In genomic region chr17:3844556-3844955, GRCh38 we compare ENCODE assay signal across 8 cellular contexts. TPM values are rescaled to one million over a fixed set of nuclear protein-coding genes. Genes with fewer than 3 reads are reported as not detected.
DNase-seq lines count a peak whose midpoint lies in the region; ATAC-seq and TF ChIP-seq lines count a peak whose summit lies in the region.
"Not testable (repeated sequence)": the region's sequence is repeated elsewhere in the genome, so short reads cannot be mapped to it uniquely, and the experiment has no call there.

No MANE protein-coding gene starts in this region.

- peaks cover 18% of the 10 kb centered on the region for H3K4me1 ChIP-seq in CD4-positive, CD25-positive, alpha-beta regulatory T cell (ENCODE audit: control insufficient read depth, insufficient read depth, low read length, poor library complexity, severe bottlenecking)
- H3K4me1 ChIP-seq in HUES6 (ENCODE audit: control insufficient read depth, insufficient read depth, low read length) (peaks cover 11% of the 10 kb centered on the region; the same call in 1 of the 2 replicates), spleen (peaks cover 10 to 67% (median 30%) of the 10 kb centered on the region in 6 donors)
- not testable (repeated sequence) for H3K4me1 ChIP-seq in PC-9 (replicated peaks; ENCODE audit: insufficient read depth)

- H3K4me3 ChIP-seq in CD4-positive, CD25-positive, alpha-beta regulatory T cell (ENCODE audit: low read depth, low read length): peak overlapping the region; percentile 82
- peak overlapping the region; percentile 99 for H3K4me3 ChIP-seq in HUES6 (ENCODE audit: low read depth, low read length)
- H3K4me3 ChIP-seq in PC-9: peak overlapping the region; percentile 97; the same call in 1 of the 2 replicates
- peak overlapping the region; percentile 92 for H3K4me3 ChIP-seq in brain microvascular endothelial cell (ENCODE audit: low read depth, low read length)
- peak overlapping the region in 3 of 8 donors; percentile 89 to 93 (median 92) for H3K4me3 ChIP-seq in spleen

- BruUV-seq in PC-9 (replicated peaks; lab: Mats Ljungman, UMichigan): TSS peak; percentile 48

- CTCF ChIA-PET in PC-9 (lab: Charles Lee): interaction anchor here (0.6 to 1.5 kb wide), 5 partner anchors 16 to 576 kb away, joined by 3 to 6 read pairs (median 4); no protein-coding TSS in a partner anchor

- H3K4me2 ChIP-seq in PC-9: peak overlapping the region; percentile 83

- not testable (repeated sequence) for TF ChIP-seq POLR2A in spleen (IDR thresholded peaks at IDR 0.05)

- not testable (repeated sequence) for H3K9me2 ChIP-seq in PC-9 (ENCODE audit: insufficient read depth)

- H3K4me3 Mint-ChIP-seq in CD4-positive, CD25-positive, alpha-beta regulatory T cell: peak overlapping the region; percentile 63 to 95 (median 94)
- H3K4me3 Mint-ChIP-seq in activated T-cell treated with anti-CD3 and anti-CD28 coated beads, Interleukin-2, amount 50 U/mL, for 24 hours: peak overlapping the region; percentile 97
- H3K4me3 Mint-ChIP-seq in glutamatergic neuron (ENCODE audit: unreplicated experiment) (peak overlapping the region; percentile 96), natural killer cell (peak overlapping the region; percentile 92)

- not testable (repeated sequence) for TF ChIP-seq CTCF in PC-9 (conservative IDR thresholded peaks at IDR 0.05); brain microvascular endothelial cell (IDR thresholded peaks at IDR 0.05; ENCODE audit: low read depth, low read length, missing control alignments); glutamatergic neuron (IDR thresholded peaks at IDR 0.05; ENCODE audit: partially characterized antibody, unreplicated experiment); natural killer cell (IDR thresholded peaks at IDR 0.05); spleen (IDR thresholded peaks at IDR 0.05 in 8 of 11, conservative IDR thresholded peaks at IDR 0.05 in 3 of 11)

- H3K4me1 Mint-ChIP-seq in CD4-positive, CD25-positive, alpha-beta regulatory T cell: peaks cover 15 to 47% (median 35%) of the 10 kb centered on the region in 4 donors
- peaks cover 41% of the 10 kb centered on the region for H3K4me1 Mint-ChIP-seq in activated T-cell treated with anti-CD3 and anti-CD28 coated beads, Interleukin-2, amount 50 U/mL, for 24 hours (ENCODE audit: low read depth)
- H3K4me1 Mint-ChIP-seq in glutamatergic neuron (ENCODE audit: low read depth, unreplicated experiment): not testable (repeated sequence)
- H3K4me1 Mint-ChIP-seq in natural killer cell: peaks cover 18 to 40% of the 10 kb centered on the region in 2 donors

- WGBS in spleen, 5 donors: 93 to 95% (median 94%) methylated on average over 19 of the region's 19 CpGs

- POLR2A ChIA-PET in PC-9 (lab: Charles Lee; ENCODE audit: unreplicated experiment): not testable (repeated sequence)

- not testable (repeated sequence) for DNase-seq in CD4-positive, CD25-positive, alpha-beta regulatory T cell; PC-9; activated T-cell treated with anti-CD3 and anti-CD28 coated beads, Interleukin-2, amount 50 U/mL, for 24 hours; brain microvascular endothelial cell; glutamatergic neuron; natural killer cell
- peak; percentile 61 for DNase-seq in spleen

- peaks cover 10% of the 10 kb centered on the region for H3K27me3 Mint-ChIP-seq in CD4-positive, CD25-positive, alpha-beta regulatory T cell
- not testable (repeated sequence) for H3K27me3 Mint-ChIP-seq in activated T-cell treated with anti-CD3 and anti-CD28 coated beads, Interleukin-2, amount 50 U/mL, for 24 hours; glutamatergic neuron (ENCODE audit: unreplicated experiment); natural killer cell (ENCODE audit: low read depth in 2 of 2)

- intact Hi-C loops in PC-9 (cut with micrococcal nuclease; ENCODE audit: unreplicated experiment): loop anchor here (10.0 kb wide), 1 partner anchor 300 kb away; the partner anchor contains the start of genes CYB5D2 and ZZEF1
- intact Hi-C loops in natural killer cell (cut with micrococcal nuclease); spleen (cut with DNase I; ENCODE audit: low total_unique reads): not testable (repeated sequence)

- H3K36me3 Mint-ChIP-seq in CD4-positive, CD25-positive, alpha-beta regulatory T cell: peaks cover 21% of the 10 kb centered on the region
- H3K36me3 Mint-ChIP-seq in activated T-cell treated with anti-CD3 and anti-CD28 coated beads, Interleukin-2, amount 50 U/mL, for 24 hours (ENCODE audit: low read depth): peaks cover 60% of the 10 kb centered on the region
- not testable (repeated sequence) for H3K36me3 Mint-ChIP-seq in glutamatergic neuron (ENCODE audit: unreplicated experiment); natural killer cell

- H3K9me3 Mint-ChIP-seq in CD4-positive, CD25-positive, alpha-beta regulatory T cell; activated T-cell treated with anti-CD3 and anti-CD28 coated beads, Interleukin-2, amount 50 U/mL, for 24 hours; glutamatergic neuron (ENCODE audit: unreplicated experiment); natural killer cell: not testable (repeated sequence)

- H3K27ac ChIP-seq in CD4-positive, CD25-positive, alpha-beta regulatory T cell (ENCODE audit: insufficient read depth, low read length, poor library complexity, severe bottlenecking); HUES6 (ENCODE audit: low read depth, low read length); PC-9; brain microvascular endothelial cell: not testable (repeated sequence)
- peak overlapping the region in 1 of 8 donors; percentile 95 for H3K27ac ChIP-seq in spleen

- not testable (repeated sequence) for H3K27me3 ChIP-seq in CD4-positive, CD25-positive, alpha-beta regulatory T cell (ENCODE audit: control insufficient read depth, insufficient read depth, low read length); HUES6 (ENCODE audit: control insufficient read depth, insufficient read depth, low read length); PC-9 (ENCODE audit: insufficient read depth, low read depth); brain microvascular endothelial cell (replicated peaks); spleen (replicated peaks in 1 of 7)

- not testable (repeated sequence) for H3F3A ChIP-seq in PC-9 (ENCODE audit: insufficient read depth, low read depth)

- H3K27ac Mint-ChIP-seq in CD4-positive, CD25-positive, alpha-beta regulatory T cell: peak overlapping the region in 1 of 3 donors; percentile 48
- H3K27ac Mint-ChIP-seq in activated T-cell treated with anti-CD3 and anti-CD28 coated beads, Interleukin-2, amount 50 U/mL, for 24 hours; glutamatergic neuron (ENCODE audit: unreplicated experiment): not testable (repeated sequence)
- H3K27ac Mint-ChIP-seq in natural killer cell: peak overlapping the region; percentile 16 to 86

- ATAC-seq in CD4-positive, CD25-positive, alpha-beta regulatory T cell (ENCODE audit: low read depth in 2 of 2); natural killer cell: not testable (repeated sequence)

- H3K9me3 ChIP-seq in CD4-positive, CD25-positive, alpha-beta regulatory T cell (ENCODE audit: control insufficient read depth in 2 of 2, low read length in 2 of 2); HUES6 (ENCODE audit: control insufficient read depth, insufficient read depth, low read depth, low read length); PC-9 (ENCODE audit: insufficient read depth, low read depth); spleen: not testable (repeated sequence)

- peaks cover 37% of the 10 kb centered on the region for H3K79me2 ChIP-seq in PC-9 (ENCODE audit: low read depth)

- peaks cover 24% of the 10 kb centered on the region for H3K36me3 ChIP-seq in CD4-positive, CD25-positive, alpha-beta regulatory T cell (ENCODE audit: control insufficient read depth, insufficient read depth, low read length)
- peaks cover 39% of the 10 kb centered on the region for H3K36me3 ChIP-seq in HUES6 (ENCODE audit: control insufficient read depth, insufficient read depth, low read length)
- H3K36me3 ChIP-seq in PC-9 (ENCODE audit: low read depth): not testable (repeated sequence)
- peaks cover 30% of the 10 kb centered on the region for H3K36me3 ChIP-seq in brain microvascular endothelial cell (replicated peaks)
- H3K36me3 ChIP-seq in spleen: peaks cover 0 to 50% (median 27%) of the 10 kb centered on the region in 6 donors

- in situ Hi-C loops in brain microvascular endothelial cell (cut with HindIII; ENCODE audit: low pct_ligation_motif_present, low sequenced_read_pairs): not testable (repeated sequence)

- H4K20me1 ChIP-seq in PC-9 (ENCODE audit: insufficient read depth): peaks cover 18% of the 10 kb centered on the region; the same call in 1 of the 2 replicates

- H2AFZ ChIP-seq in PC-9: not testable (repeated sequence)

- not testable (repeated sequence) for H3K9ac ChIP-seq in HUES6 (ENCODE audit: low read length)

RNA-seq across cellular contexts. Expression of gene NCBP3, which starts 1.5 kb away (rescaled TPM):
- 46.0 TPM for total RNA-seq in CD4-positive, CD25-positive, alpha-beta regulatory T cell
- 10 to 100 TPM; 10.5 to 15.7 (median 12.2) TPM for polyA plus RNA-seq in CD4-positive, CD25-positive, alpha-beta regulatory T cell
- total RNA-seq in PC-9 (2021): 48.2 and 58.5 TPM in 2 replicates
- 133 TPM for total RNA-seq in glutamatergic neuron (ENCODE audit: unreplicated experiment)
- total RNA-seq in natural killer cell: 10 to 100 TPM; 55.9 to 60.7 (median 58.1) TPM
- 10 to 100 TPM; 24.9 to 43.9 (median 39.8) TPM for total RNA-seq in spleen
- polyA plus RNA-seq in spleen: 10 to 100 TPM; 13.0 to 22.8 (median 20.6) TPM

RNA-seq across cellular contexts. Expression of gene ITGAE, which starts 43.6 kb away (rescaled TPM):
- total RNA-seq in CD4-positive, CD25-positive, alpha-beta regulatory T cell: 14.2 TPM
- polyA plus RNA-seq in CD4-positive, CD25-positive, alpha-beta regulatory T cell: 10 to 100 TPM; 32.5 to 46.4 (median 38.9) TPM
- 48.7 and 52.8 TPM in 2 replicates for total RNA-seq in PC-9 (2021)
- 19.2 TPM for total RNA-seq in glutamatergic neuron (ENCODE audit: unreplicated experiment)
- total RNA-seq in natural killer cell: 10 to 100 TPM; 12.8 to 13.8 (median 13.8) TPM
- total RNA-seq in spleen: 10 to 100 TPM; 20.3 to 31.4 (median 26.3) TPM
- 10 to 100 TPM; 75.2 to 91.1 (median 78.3) TPM for polyA plus RNA-seq in spleen

RNA-seq across cellular contexts. Expression of gene CAMKK1, which starts 48.3 kb away (rescaled TPM):
- 3.2 TPM for total RNA-seq in CD4-positive, CD25-positive, alpha-beta regulatory T cell
- polyA plus RNA-seq in CD4-positive, CD25-positive, alpha-beta regulatory T cell: under 1 TPM; 0.09 to 0.96 (median 0.72) TPM
- total RNA-seq in PC-9 (2021) (16.3 and 19.5 TPM in 2 replicates), glutamatergic neuron (ENCODE audit: unreplicated experiment) (41.3 TPM), natural killer cell (1 to 10 TPM; 3.2 to 4.3 (median 3.9) TPM), spleen (10 to 100 TPM in 2 of 7 donors, 1 to 10 TPM in 5; 7.7 to 13.0 (median 8.8) TPM)
- polyA plus RNA-seq in spleen: 10 to 100 TPM in 1 of 3 donors, 1 to 10 TPM in 2; 5.2 to 10.0 (median 10.0) TPM
